8 cellular contexts compared by ENCODE assay signal in genomic region chr7:105487559-105488218, GRCh38. TPM values are rescaled to one million over a fixed set of nuclear protein-coding genes. Genes with fewer than 3 reads are reported as not detected.
A peak's percentile ranks its signal among the peaks of the same experiment; 100 is the strongest.
DNase-seq lines count a peak whose midpoint lies in the region; ATAC-seq and TF ChIP-seq lines count a peak whose summit lies in the region.

No MANE protein-coding gene starts in this region.

- H3K9me2 ChIP-seq in Karpas-422 (replicated peaks; ENCODE audit: insufficient read depth, low read length): no peaks in the 10 kb centered on the region

- H3K4me3 ChIP-seq in body of pancreas: no peak overlapping the region
- H3K4me3 ChIP-seq in upper lobe of right lung: no peak overlapping the region
- no peak overlapping the region for H3K4me3 ChIP-seq in Karpas-422 (ENCODE audit: low read length)
- H3K4me3 ChIP-seq in lower leg skin (ENCODE audit: low read depth, poor library complexity, severe bottlenecking): no peak overlapping the region

- DNase-seq in DMS53 treated with DMSO at 0.1 percent for 48 hours (lab: John Stamatoyannopoulos, UW; ENCODE audit: unreplicated experiment) (peak; percentile 25), Kasumi-1 (lab: John Stamatoyannopoulos, UW) (peak; percentile 17 to 42), body of pancreas (peak in 2 of 4 donors; percentile 2 to 13), iris pigment epithelial cell (ENCODE audit: low read depth) (peak; percentile 89), upper lobe of right lung (no peak), Karpas-422 (no peak), lower leg skin (ENCODE audit: low spot score in 2 of 2) (no peak)
- DNase-seq in activated effector memory CD4-positive, alpha-beta T cell treated with Interleukin-2 at 50 U/mL for 16 hours: no peak

- no peak overlapping the region for H3K9ac ChIP-seq in Karpas-422 (ENCODE audit: low read length)

- H3K27ac ChIP-seq in body of pancreas (peak overlapping the region in 2 of 4 donors; percentile 11 to 41), upper lobe of right lung (peak overlapping the region; percentile 20), Karpas-422 (ENCODE audit: low read length) (no peak overlapping the region)

- no peak overlapping the region for H2AFZ ChIP-seq in Karpas-422 (ENCODE audit: low read length)

- H3K9me3 ChIP-seq in body of pancreas: no peaks in the 10 kb centered on the region
- H3K9me3 ChIP-seq in upper lobe of right lung: no peaks in the 10 kb centered on the region
- no peaks in the 10 kb centered on the region for H3K9me3 ChIP-seq in Karpas-422 (ENCODE audit: low read length)

- WGBS in body of pancreas, 2 donors: 14 to 33% methylated on average over 4 of the region's 4 CpGs
- 62% methylated on average over 4 of the region's 4 CpGs for WGBS in lower leg skin, 2 donors

- no peaks in the 10 kb centered on the region for H4K20me1 ChIP-seq in Karpas-422 (ENCODE audit: insufficient read depth, low read depth, low read length)

- ATAC-seq in body of pancreas (peak; percentile 47), upper lobe of right lung (peak; percentile 74)

- intact Hi-C loops in body of pancreas (cut with DNase I): no loop called here
- intact Hi-C loops in upper lobe of right lung (cut with DNase I): no loop called here
- intact Hi-C loops in lower leg skin (cut with DNase I; ENCODE audit: low total_unique reads): no loop called here

- TF ChIP-seq POLR2A in body of pancreas (IDR thresholded peaks at IDR 0.05) (no peak), lower leg skin (IDR thresholded peaks at IDR 0.05) (no peak)

- no peak overlapping the region for H3K4me2 ChIP-seq in Karpas-422 (ENCODE audit: low read depth, low read length, poor library complexity, severe bottlenecking)

- TF ChIP-seq CTCF in body of pancreas (IDR thresholded peaks at IDR 0.05) (peak in 4 of 7 experiments; percentile 32 to 39 (median 36)), upper lobe of right lung (IDR thresholded peaks at IDR 0.05) (peak; percentile 46), lower leg skin (IDR thresholded peaks at IDR 0.05) (no peak)

- H3K4me1 ChIP-seq in body of pancreas: peaks cover 12% of the 10 kb centered on the region
- no peaks in the 10 kb centered on the region for H3K4me1 ChIP-seq in upper lobe of right lung
- no peaks in the 10 kb centered on the region for H3K4me1 ChIP-seq in Karpas-422 (ENCODE audit: low read length)

- H3K79me2 ChIP-seq in Karpas-422 (ENCODE audit: low read length): peaks cover 3% of the 10 kb centered on the region; the same call in 1 of the 2 replicates

- H3K27me3 ChIP-seq in body of pancreas (no peaks in the 10 kb centered on the region), upper lobe of right lung (no peaks in the 10 kb centered on the region), Karpas-422 (ENCODE audit: low read length) (no peaks in the 10 kb centered on the region)

- peaks cover 0 to 9% of the 10 kb centered on the region in 2 donors for H3K36me3 ChIP-seq in body of pancreas (replicated peaks in 1 of 2; ENCODE audit: insufficient read depth in 1 of 2, low read depth in 2 of 2)
- peaks cover 15% of the 10 kb centered on the region for H3K36me3 ChIP-seq in upper lobe of right lung
- peaks cover 30% of the 10 kb centered on the region; the same call in 1 of the 2 replicates for H3K36me3 ChIP-seq in Karpas-422 (ENCODE audit: insufficient read depth, low read length)

RNA-seq across cellular contexts. Expression of gene PUS7, which starts 34.4 kb away (rescaled TPM):
- total RNA-seq in body of pancreas (10 to 100 TPM; 10.6 to 11.9 TPM), upper lobe of right lung (10.9 TPM), lower leg skin (10 to 100 TPM; 14.1 to 20.6 (median 16.3) TPM)
- 21.6 and 22.0 TPM in 2 replicates for total RNA-seq in Karpas-422 (2014; rRNA removed; shearing (Covaris generic); ENCODE audit: low replicate concordance)

RNA-seq across cellular contexts. Expression of gene RINT1, which starts 44.3 kb away (rescaled TPM):
- 10 to 100 TPM; 26.5 to 33.0 TPM for total RNA-seq in body of pancreas
- total RNA-seq in upper lobe of right lung: 14.8 TPM
- total RNA-seq in Karpas-422 (2014; rRNA removed; shearing (Covaris generic); ENCODE audit: low replicate concordance): 6.9 and 9.2 TPM in 2 replicates
- 10 to 100 TPM; 11.2 to 29.1 (median 21.1) TPM for total RNA-seq in lower leg skin

Comparison
In these comparisons a context has a peak if more than half of its experiments do, and no peak if none do; other contexts are left out.
1. DNase-seq: peak in DMS53 treated with DMSO at 0.1 percent for 48 hours (single experiment), Kasumi-1 (2 of 2) and iris pigment epithelial cell (single experiment); none in upper lobe of right lung (single experiment), Karpas-422 (single experiment), activated effector memory CD4-positive, alpha-beta T cell treated with Interleukin-2 at 50 U/mL for 16 hours (single experiment) and lower leg skin (0 of 2).
2. CTCF ChIP-seq: peak in body of pancreas (4 of 7) and upper lobe of right lung (single experiment); none in lower leg skin (0 of 3).